16 cellular contexts compared by ENCODE assay signal in the genomic region with DNA sequence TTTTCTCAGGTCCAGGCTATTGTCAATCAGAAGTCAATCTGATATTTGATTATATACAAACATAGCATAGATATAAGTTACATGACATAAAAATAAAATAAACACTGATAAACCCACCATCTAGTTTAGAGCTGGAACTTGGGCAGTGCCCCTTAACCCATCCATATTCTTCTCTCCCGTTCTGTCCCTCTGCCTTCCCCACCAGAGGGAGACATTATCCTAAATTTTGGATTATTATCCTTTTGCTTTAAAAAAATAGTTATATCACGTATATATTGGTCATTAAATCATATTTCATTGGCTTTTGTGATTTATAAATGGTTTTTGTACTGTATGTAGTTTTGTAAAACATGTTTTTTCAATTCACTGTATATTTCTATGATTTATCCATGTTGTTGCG.
DNase-seq lines count a peak whose midpoint lies in the region; ATAC-seq, FAIRE-seq and TF ChIP-seq lines count a peak whose summit lies in the region.
"Had no signal": no experiment of that assay in that cellular context is flagged by ENCODE, and none has a peak within 500 bp of the region (broad histone marks: within the 10 kb centered on the region; RNA-seq: fewer than 3 reads in every experiment).

No MANE protein-coding gene starts in this region.

- H2AFZ ChIP-seq in keratinocyte (ENCODE audit: control insufficient read depth, low read length): no peak overlapping the region

- no peak overlapping the region for H3K4me2 ChIP-seq in keratinocyte (ENCODE audit: control insufficient read depth, extremely low read depth, insufficient read depth, low read depth, low read length)

- H3K9me3 ChIP-seq in keratinocyte (ENCODE audit: control insufficient read depth, low read depth, low read length): no peaks in the 10 kb centered on the region
- H3K9me3 ChIP-seq: Peyer's patch had no signal

- H3K9ac ChIP-seq in keratinocyte (ENCODE audit: control insufficient read depth, extremely low read depth, insufficient read depth, low read length): no peak overlapping the region

- TF ChIP-seq CTCF in AG09319 (IDR thresholded peaks at IDR 0.05; ENCODE audit: low read depth, low read length): peak; percentile 23
- TF ChIP-seq CTCF in HFF-Myc (IDR thresholded peaks at IDR 0.05; ENCODE audit: low read depth, low read length, missing control alignments): peak; percentile 49
- peak; percentile 45 for TF ChIP-seq CTCF in astrocyte of the cerebellum (IDR thresholded peaks at IDR 0.05; ENCODE audit: low read depth, low read length, missing control alignments)
- TF ChIP-seq CTCF in keratinocyte (optimal IDR thresholded peaks at IDR 0.05 in 1 of 3, IDR thresholded peaks at IDR 0.05 in 1 of 3, conservative IDR thresholded peaks at IDR 0.05 in 1 of 3; ENCODE audit: extremely low read depth in 1 of 3, insufficient read depth in 2 of 3, low read length in 3 of 3): peak in 2 of 3 experiments; percentile 30 to 38

- no peak for DNase-seq in AG09319 (ENCODE audit: extremely low read depth, low read depth)
- DNase-seq in HFF-Myc (ENCODE audit: extremely low read depth, low read depth): no peak
- no peak for DNase-seq in astrocyte of the cerebellum (ENCODE audit: low read depth)
- no peak for DNase-seq in keratinocyte (ENCODE audit: low read depth, low spot score)
- DNase-seq in GDM1 (lab: John Stamatoyannopoulos, UW): no peak
- DNase-seq: activated CD4-positive, alpha-beta T cell treated with anti-CD3 and anti-CD28 coated beads, Interleukin-2, amount 50 U/mL, for 4 hours; anterior cingulate cortex; effector CD8-positive, alpha-beta T cell; head of caudate nucleus; left colon; Peyer's patch; retina; stimulated activated naive CD8-positive, alpha-beta T cell treated with anti-CD3 and anti-CD28 coated beads, Interleukin-15, Interleukin-2, amounts not matched to agents 100 U/mL and 50 U/mL, for 24 hours had no signal

- H3K4me1 ChIP-seq in keratinocyte (ENCODE audit: control insufficient read depth, extremely low read depth, insufficient read depth, low read length): no peaks in the 10 kb centered on the region
- H3K4me1 ChIP-seq: Peyer's patch had no signal

- H3K36me3 ChIP-seq in keratinocyte (ENCODE audit: control insufficient read depth in 2 of 2, extremely low read depth in 1 of 2, insufficient read depth in 2 of 2, low read length in 2 of 2): no peaks in the 10 kb centered on the region
- H3K36me3 ChIP-seq: Peyer's patch had no signal

- ATAC-seq in GM18868 (IDR thresholded peaks at IDR 0.05; ENCODE audit: unreplicated experiment) (no peak), GM21515 (IDR thresholded peaks at IDR 0.05; ENCODE audit: unreplicated experiment) (no peak), HG03108 (IDR thresholded peaks at IDR 0.05; ENCODE audit: unreplicated experiment) (no peak)
- ATAC-seq: left colon; stimulated activated naive CD8-positive, alpha-beta T cell treated with anti-CD3 and anti-CD28 coated beads, Interleukin-15, Interleukin-2, amounts not matched to agents 100 U/mL and 50 U/mL, for 24 hours had no signal

- no peaks in the 10 kb centered on the region for H4K20me1 ChIP-seq in keratinocyte (ENCODE audit: control insufficient read depth, extremely low read depth, insufficient read depth, low read length)

- in situ Hi-C loops in astrocyte of the cerebellum (cut with HindIII; ENCODE audit: low sequenced_read_pairs): no loop called here

- FAIRE-seq in keratinocyte (lab: Jason Lieb, UNC): no peak

- H3K4me3 ChIP-seq in HFF-Myc (replicated peaks; ENCODE audit: low read depth, low read length) (no peak overlapping the region), astrocyte of the cerebellum (ENCODE audit: low read depth, low read length) (no peak overlapping the region), keratinocyte (ENCODE audit: control insufficient read depth in 2 of 3, extremely low read depth in 1 of 3, insufficient read depth in 2 of 3, low read depth in 1 of 3, low read length in 3 of 3) (no peak overlapping the region)
- H3K4me3 ChIP-seq: Peyer's patch had no signal

- no peaks in the 10 kb centered on the region for H3K9me1 ChIP-seq in keratinocyte (ENCODE audit: control insufficient read depth, extremely low read depth, insufficient read depth, low read length)

- H3K27me3 ChIP-seq in keratinocyte (ENCODE audit: control insufficient read depth, extremely low read depth, insufficient read depth, low read length): no peaks in the 10 kb centered on the region
- H3K27me3 ChIP-seq: Peyer's patch had no signal

- H3K27ac ChIP-seq in keratinocyte (ENCODE audit: control insufficient read depth, insufficient read depth, low read length): no peak overlapping the region
- H3K27ac ChIP-seq: Peyer's patch had no signal

- dilution Hi-C loops in keratinocyte (cut with MboI; ENCODE audit: extremely low pct_ligation_motif_present, low sequenced_read_pairs): no loop called here

- no peaks in the 10 kb centered on the region for H3K79me2 ChIP-seq in keratinocyte (ENCODE audit: control insufficient read depth, insufficient read depth, low read length)
